Comparison of ENCODE assay signal across 20 cellular contexts in genomic region chr7:29290829-29291228, GRCh38.
A peak's percentile ranks its signal among the peaks of the same experiment; 100 is the strongest.
DNase-seq lines count a peak whose midpoint lies in the region; ATAC-seq, FAIRE-seq and TF ChIP-seq lines count a peak whose summit lies in the region.
"Had no signal": no experiment of that assay in that cellular context is flagged by ENCODE, and none has a peak within 500 bp of the region (broad histone marks: within the 10 kb centered on the region; RNA-seq: fewer than 3 reads in every experiment).

No MANE protein-coding gene starts in this region.

- H3K23me2 ChIP-seq in H1 (ENCODE audit: low read depth, low read length): no peaks in the 10 kb centered on the region

- H3K18ac ChIP-seq in H1 (ENCODE audit: extremely low read depth, low read length) (no peak overlapping the region), trophoblast cell (ENCODE audit: low read length) (no peak overlapping the region)

- no peak for TF ChIP-seq EP300 in H1 (IDR thresholded peaks at IDR 0.05; ENCODE audit: borderline replicate concordance in 1 of 2, low read depth in 2 of 2, low read length in 2 of 2)

- TF ChIP-seq POLR2A in H1 (IDR thresholded peaks at IDR 0.05; ENCODE audit: control extremely low read depth in 1 of 2, low read depth in 2 of 2, low read length in 2 of 2): no peak

- DNase-seq in Karpas-422 (peak; percentile 86), H1 (ENCODE audit: low read depth in 1 of 2, low spot score in 2 of 2) (no peak), trophoblast cell (no peak), kidney glomerular epithelial cell (lab: John Stamatoyannopoulos, UW) (no peak), HuH-7 (ENCODE audit: low spot score) (no peak)
- DNase-seq: AML-193; Caco-2; CD4-positive, alpha-beta T cell; GOT3; H9; KG1 had no signal

- H4K20me1 ChIP-seq in Karpas-422 (ENCODE audit: insufficient read depth, low read depth, low read length) (no peaks in the 10 kb centered on the region), OCI-LY3 (ENCODE audit: insufficient read depth, low read length) (no peaks in the 10 kb centered on the region), H1 (replicated peaks in 1 of 2; ENCODE audit: control insufficient read depth in 1 of 2, insufficient read depth in 2 of 2, low read length in 2 of 2) (no peaks in the 10 kb centered on the region)

- H3K9ac ChIP-seq in Karpas-422 (ENCODE audit: low read length) (peak overlapping the region; percentile 88), OCI-LY3 (ENCODE audit: low read length) (no peak overlapping the region), H1 (replicated peaks in 1 of 4; ENCODE audit: extremely low read depth in 1 of 4, low read depth in 3 of 4, low read length in 3 of 4) (no peak overlapping the region), trophoblast cell (ENCODE audit: low read length) (no peak overlapping the region)

- no peak for TF ChIP-seq RAD21 in H1 (IDR thresholded peaks at IDR 0.05 in 1 of 2, conservative IDR thresholded peaks at IDR 0.05 in 1 of 2; ENCODE audit: low read depth in 2 of 2, low read length in 2 of 2)

- H3K4me1 ChIP-seq in Karpas-422 (ENCODE audit: low read length) (peaks cover 97% of the 10 kb centered on the region), OCI-LY3 (ENCODE audit: low read length) (peaks cover 51% of the 10 kb centered on the region), H1 (replicated peaks in 1 of 4; ENCODE audit: control insufficient read depth in 3 of 4, insufficient read depth in 4 of 4, low read length in 3 of 4) (peaks cover 9 to 25% (median 23%) of the 10 kb centered on the region in 4 experiments), trophoblast cell (ENCODE audit: control insufficient read depth in 1 of 2, insufficient read depth in 2 of 2, low read length in 2 of 2) (peaks cover 0 to 18% of the 10 kb centered on the region in 2 experiments)

- FAIRE-seq in H1 (lab: Jason Lieb, UNC): no peak
- FAIRE-seq: D721Med, G401.6, GM12891, GM19239 had no signal

- H2BK12ac ChIP-seq in H1 (ENCODE audit: low read depth, low read length) (peak overlapping the region; percentile 19; the same call in 1 of the 2 replicates), trophoblast cell (ENCODE audit: low read length) (no peak overlapping the region)

- no peak overlapping the region for H3K56ac ChIP-seq in H1 (replicated peaks; ENCODE audit: insufficient read length, low read depth, low read length)

- H3K79me2 ChIP-seq in Karpas-422 (ENCODE audit: low read length) (no peaks in the 10 kb centered on the region), OCI-LY3 (ENCODE audit: low read length) (no peaks in the 10 kb centered on the region), H1 (ENCODE audit: control insufficient read depth in 1 of 2, insufficient read depth in 2 of 2, low read length in 2 of 2) (no peaks in the 10 kb centered on the region), trophoblast cell (ENCODE audit: control insufficient read depth, insufficient read depth, low read length, poor library complexity) (peaks cover 2% of the 10 kb centered on the region)

- WGBS in H1 (ENCODE audit: extremely low coverage in 1 of 2, insufficient coverage in 1 of 2, insufficient read length in 1 of 2, insufficient replicate concordance in 2 of 2, low coverage in 1 of 2, low lambda C conversion rate in 2 of 2, missing lambda C conversion rate in 1 of 2), 2 experiments: 85% methylated on average over 6 of the region's 6 CpGs; no CpG with 5 or more reads in 1 of the 2 experiments
- WGBS in trophoblast cell (ENCODE audit: extremely low coverage, insufficient coverage, insufficient read length): no CpG with 5 or more reads among the region's 6 CpGs

- H3K79me1 ChIP-seq in H1 (ENCODE audit: low read depth, low read length) (no peaks in the 10 kb centered on the region), trophoblast cell (ENCODE audit: low read length) (no peaks in the 10 kb centered on the region)

- H3K36me3 ChIP-seq in Karpas-422 (ENCODE audit: insufficient read depth, low read length): no peaks in the 10 kb centered on the region
- H3K36me3 ChIP-seq in OCI-LY3 (replicated peaks; ENCODE audit: low read depth, low read length): no peaks in the 10 kb centered on the region
- no peaks in the 10 kb centered on the region for H3K36me3 ChIP-seq in H1 (ENCODE audit: control insufficient read depth in 2 of 4, insufficient read depth in 4 of 4, low read length in 3 of 4)
- peaks cover 0 to 2% of the 10 kb centered on the region in 2 experiments for H3K36me3 ChIP-seq in trophoblast cell (ENCODE audit: control insufficient read depth in 1 of 2, insufficient read depth in 2 of 2, low read length in 2 of 2)

- no peak overlapping the region for H4K91ac ChIP-seq in H1 (replicated peaks; ENCODE audit: insufficient read length, low read length)
- no peak overlapping the region for H4K91ac ChIP-seq in trophoblast cell (ENCODE audit: low read depth, low read length)

- no peak overlapping the region for H3K23ac ChIP-seq in H1 (ENCODE audit: insufficient read length)
- peak overlapping the region; percentile 29 for H3K23ac ChIP-seq in trophoblast cell (ENCODE audit: low read length)

- H4K8ac ChIP-seq in H1 (ENCODE audit: extremely low read depth, insufficient read depth, low read length) (no peak overlapping the region), trophoblast cell (ENCODE audit: low read depth, low read length) (no peak overlapping the region)

- H4K5ac ChIP-seq in H1 (ENCODE audit: insufficient read length, low read depth, low read length): no peak overlapping the region

- no peaks in the 10 kb centered on the region for H3K9me2 ChIP-seq in Karpas-422 (replicated peaks; ENCODE audit: insufficient read depth, low read length)

- POLR2A ChIA-PET in H1 (lab: Charles Lee; ENCODE audit: partially characterized antibody): no interaction called here

- no peak overlapping the region for H2BK5ac ChIP-seq in H1 (ENCODE audit: low read depth, low read length)
- H2BK5ac ChIP-seq in trophoblast cell (ENCODE audit: low read depth, low read length, poor library complexity): no peak overlapping the region

- no peaks in the 10 kb centered on the region for H3K27me3 ChIP-seq in Karpas-422 (ENCODE audit: low read length)
- H3K27me3 ChIP-seq in OCI-LY3 (ENCODE audit: low read depth, low read length): peaks cover 52% of the 10 kb centered on the region
- no peaks in the 10 kb centered on the region for H3K27me3 ChIP-seq in H1 (replicated peaks in 1 of 4; ENCODE audit: control insufficient read depth in 3 of 4, extremely low read depth in 1 of 4, insufficient read depth in 3 of 4, low read length in 3 of 4)
- H3K27me3 ChIP-seq in trophoblast cell (ENCODE audit: insufficient read depth, low read length): no peaks in the 10 kb centered on the region

- no peak overlapping the region for H2AK5ac ChIP-seq in H1 (ENCODE audit: low read depth, low read length)
- no peak overlapping the region for H2AK5ac ChIP-seq in trophoblast cell (ENCODE audit: low read length)

- TF ChIP-seq CTCF in OCI-LY3 (IDR thresholded peaks at IDR 0.05; ENCODE audit: low read depth, low read length) (no peak), H1 (IDR thresholded peaks at IDR 0.05; ENCODE audit: control extremely low read depth in 1 of 3, insufficient read depth in 1 of 3, low read depth in 1 of 3, low read length in 3 of 3) (no peak)

- H3K4me3 ChIP-seq in Karpas-422 (ENCODE audit: low read length): peak overlapping the region; percentile 58
- H3K4me3 ChIP-seq in OCI-LY3 (ENCODE audit: low read length): peak overlapping the region; percentile 46
- no peak overlapping the region for H3K4me3 ChIP-seq in H1 (ENCODE audit: extremely low read depth in 1 of 4, insufficient read depth in 2 of 4, low read depth in 3 of 4, low read length in 4 of 4)
- H3K4me3 ChIP-seq in trophoblast cell (ENCODE audit: low read depth, low read length): no peak overlapping the region

- no peak overlapping the region for H4K12ac ChIP-seq in trophoblast cell (ENCODE audit: low read depth, low read length)

- CTCF ChIA-PET in H1 (lab: Charles Lee; ENCODE audit: partially characterized antibody): interaction anchor here (10.9 kb wide), 1 partner anchor 8 kb away, joined by 67 read pairs; no protein-coding TSS in a partner anchor

- H2BK120ac ChIP-seq in H1 (replicated peaks; ENCODE audit: low read depth, low read length): no peak overlapping the region
- H2BK120ac ChIP-seq in trophoblast cell (ENCODE audit: insufficient read depth, low read length, poor library complexity): no peak overlapping the region

- H2BK20ac ChIP-seq in H1 (ENCODE audit: low read length): no peak overlapping the region

- no peaks in the 10 kb centered on the region for H3K9me3 ChIP-seq in Karpas-422 (ENCODE audit: low read length)
- H3K9me3 ChIP-seq in OCI-LY3 (ENCODE audit: insufficient read depth, low read length): no peaks in the 10 kb centered on the region
- H3K9me3 ChIP-seq in H1 (ENCODE audit: insufficient read depth in 2 of 2, low read depth in 1 of 2, low read length in 1 of 2): no peaks in the 10 kb centered on the region
- no peaks in the 10 kb centered on the region for H3K9me3 ChIP-seq in trophoblast cell (ENCODE audit: insufficient read depth, low read depth, low read length)
- H3K9me3 ChIP-seq: Caco-2 had no signal

- H3K14ac ChIP-seq in H1 (ENCODE audit: insufficient read length) (no peak overlapping the region), trophoblast cell (ENCODE audit: low read length) (no peak overlapping the region)

- peak overlapping the region; percentile 82 for H3K4me2 ChIP-seq in Karpas-422 (ENCODE audit: low read depth, low read length, poor library complexity, severe bottlenecking)
- H3K4me2 ChIP-seq in OCI-LY3 (ENCODE audit: low read length): peak overlapping the region; percentile 76
- no peak overlapping the region for H3K4me2 ChIP-seq in H1 (ENCODE audit: insufficient read depth in 1 of 2, low read depth in 2 of 2, low read length in 2 of 2)
- H3K4me2 ChIP-seq in trophoblast cell (ENCODE audit: low read length): no peak overlapping the region

- peak overlapping the region; percentile 99 for H3K27ac ChIP-seq in Karpas-422 (ENCODE audit: low read length)
- no peak overlapping the region for H3K27ac ChIP-seq in OCI-LY3 (ENCODE audit: low read length)
- H3K27ac ChIP-seq in H1 (ENCODE audit: low read depth, low read length): no peak overlapping the region
- H3K27ac ChIP-seq in trophoblast cell (ENCODE audit: low read depth, low read length): no peak overlapping the region
- H3K27ac ChIP-seq: C4-2B, HL-60 had no signal

- H3K4ac ChIP-seq in H1 (replicated peaks; ENCODE audit: insufficient read length, low read depth, low read length) (no peak overlapping the region), trophoblast cell (ENCODE audit: low read depth, low read length) (peak overlapping the region; percentile 9)

- H2AFZ ChIP-seq in Karpas-422 (ENCODE audit: low read length): no peak overlapping the region
- no peak overlapping the region for H2AFZ ChIP-seq in OCI-LY3 (ENCODE audit: low read depth, low read length)
- no peak overlapping the region for H2AFZ ChIP-seq in H1 (ENCODE audit: low read length)
- H2AFZ ChIP-seq in trophoblast cell (ENCODE audit: insufficient read depth, low read length, poor library complexity): no peak overlapping the region

- ATAC-seq in HG03108 (IDR thresholded peaks at IDR 0.05; ENCODE audit: unreplicated experiment) (no peak), GM21529 (IDR thresholded peaks at IDR 0.05; ENCODE audit: unreplicated experiment) (no peak)

- no peak overlapping the region for H2BK15ac ChIP-seq in H1 (ENCODE audit: low read length)

TF ChIP-seq in H1, 55 proteins besides CTCF, POLR2A, EP300 and RAD21 (continues in another document):
- TF ChIP-seq SRF (IDR thresholded peaks at IDR 0.05; ENCODE audit: low read depth, low read length): no peak
- TF ChIP-seq KDM4A (IDR thresholded peaks at IDR 0.05; ENCODE audit: low read depth, low read length, severe bottlenecking): no peak

Comparison
In these comparisons a context has a peak if more than half of its experiments do, and no peak if none do; other contexts are left out.
1. H3K4me2 ChIP-seq: peak in Karpas-422 (single experiment) and OCI-LY3 (single experiment); none in H1 (0 of 2) and trophoblast cell (single experiment).
2. H3K4me3 ChIP-seq: peak in Karpas-422 (single experiment) and OCI-LY3 (single experiment); none in H1 (0 of 4) and trophoblast cell (single experiment).